In the genomic region with DNA sequence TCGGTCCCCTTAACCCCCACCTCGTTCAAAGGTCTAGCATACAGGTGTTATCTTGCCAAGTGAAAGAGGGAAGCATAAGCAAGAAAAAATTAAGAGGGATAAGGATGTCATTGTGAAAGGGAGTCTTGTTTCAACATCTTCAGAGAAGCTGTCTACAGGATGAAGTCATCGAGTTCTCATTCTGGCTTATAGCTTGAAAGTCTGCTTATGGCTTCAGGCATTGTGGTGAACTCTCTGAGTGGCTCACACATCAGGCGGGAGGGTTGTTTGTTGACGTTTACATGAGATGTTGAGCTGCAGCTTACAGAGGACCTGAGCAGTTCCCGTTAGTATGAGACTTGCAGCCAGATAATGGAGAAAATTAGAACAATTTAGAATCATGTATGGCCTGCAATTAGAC, we compare ENCODE assay signal across 15 cellular contexts. TPM values are rescaled to one million over a fixed set of nuclear protein-coding genes. Genes with fewer than 3 reads are reported as not detected.
DNase-seq lines count a peak whose midpoint lies in the region; TF ChIP-seq lines count a peak whose summit lies in the region.
"Had no signal": no experiment of that assay in that cellular context is flagged by ENCODE, and none has a peak within 500 bp of the region (broad histone marks: within the 10 kb centered on the region; RNA-seq: fewer than 3 reads in every experiment).

No MANE protein-coding gene starts in this region.

- no peak for TF ChIP-seq CTCF in GM10266 (IDR thresholded peaks at IDR 0.05; ENCODE audit: control insufficient read depth, insufficient read depth, low read depth, missing control alignments)

- DNase-seq in SIG-M5 treated with dmso at 0.1 percent for 504 hours (lab: John Stamatoyannopoulos, UW; ENCODE audit: unreplicated experiment) (peak; percentile 43), SIG-M5 (lab: John Stamatoyannopoulos, UW) (no peak), RPMI7951 (ENCODE audit: low read depth) (peak; percentile 73), epithelial cell of prostate (ENCODE audit: low read depth, low spot score) (peak; percentile 70), smooth muscle cell of the brain vasculature (ENCODE audit: low read depth, low spot score) (peak; percentile 6), GM10266 (ENCODE audit: extremely low spot score) (no peak), NCI-H1436 (lab: John Stamatoyannopoulos, UW) (no peak)
- DNase-seq in activated naive CD4-positive, alpha-beta T cell (lab: John Stamatoyannopoulos, UW) = no peak
- DNase-seq: activated T-cell treated with anti-CD3 and anti-CD28 coated beads, Interleukin-2, amount 50 U/mL, for 48 hours; aorta; DMS 273 treated with DMSO at 0.1 percent for 48 hours; mucosa of descending colon; NK-92 treated with Interleukin-12 subunit alpha and Interleukin-12 subunit beta, amount 100 ng/mL, for 24 hours had no signal

- H3K27ac ChIP-seq in epithelial cell of prostate = no peak overlapping the region

RNA-seq across cellular contexts. Expression of a gene that starts 16.6 kb away (rescaled TPM):
- total RNA-seq in RPMI7951 (2014; rRNA removed; shearing (Covaris generic)) = not detected in 2 replicates
- total RNA-seq: A673, aorta, mucosa of descending colon had no signal

RNA-seq across cellular contexts. Expression of a gene that starts 20.9 kb away (rescaled TPM):
- not detected in 2 replicates for total RNA-seq in RPMI7951 (2014; rRNA removed; shearing (Covaris generic))
- total RNA-seq: A673, aorta, HepG2, mucosa of descending colon had no signal

RNA-seq across cellular contexts. Expression of a gene that starts 24.4 kb away (rescaled TPM):
- 0.29 and 0.96 TPM in 2 replicates for total RNA-seq in RPMI7951 (2014; rRNA removed; shearing (Covaris generic))
- total RNA-seq: A673, aorta had no signal

RNA-seq across cellular contexts. Expression of a gene that starts 29.9 kb away (rescaled TPM):
- total RNA-seq in RPMI7951 (2014; rRNA removed; shearing (Covaris generic)) = 11.3 and 13.5 TPM in 2 replicates

Comparison
In these comparisons a context has a peak if more than half of its experiments do, and no peak if none do; other contexts are left out.
1. DNase-seq: peak in SIG-M5 treated with dmso at 0.1 percent for 504 hours (single experiment), RPMI7951 (single experiment), epithelial cell of prostate (single experiment) and smooth muscle cell of the brain vasculature (single experiment); none in SIG-M5 (single experiment), GM10266 (single experiment), activated naive CD4-positive, alpha-beta T cell (0 of 4) and NCI-H1436 (single experiment).